Comparison of ENCODE assay signal across 1 cellular context in the genomic region with DNA sequence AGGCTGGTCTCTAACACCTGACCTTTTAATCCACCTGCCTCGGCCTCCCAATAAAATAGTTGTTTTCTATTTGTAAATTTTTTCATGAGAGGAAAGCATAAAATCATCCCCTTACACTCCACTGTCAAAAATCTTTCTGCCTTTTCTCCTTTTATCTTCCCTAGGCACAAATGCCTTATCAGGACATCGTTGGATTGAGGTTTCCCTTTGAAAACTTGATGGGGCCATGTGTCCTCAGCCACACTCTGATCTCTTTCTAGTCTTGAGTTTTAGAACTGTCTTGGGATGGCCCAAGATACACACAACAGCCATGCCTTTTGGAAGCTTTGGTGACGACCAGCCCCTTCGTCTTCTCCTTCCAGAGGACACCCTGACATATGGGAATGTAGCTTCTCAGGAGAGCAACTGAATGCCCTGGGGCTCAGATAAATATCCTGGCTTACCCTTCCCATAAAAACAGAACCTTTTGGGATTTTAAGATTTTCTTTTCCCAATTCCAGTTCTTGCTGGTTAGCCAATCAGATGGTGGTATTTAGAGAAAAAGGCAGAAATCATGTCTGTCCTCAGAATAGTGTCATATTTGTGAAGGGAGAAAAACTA.
TF ChIP-seq lines count a peak whose summit lies in the region.

No MANE protein-coding gene starts in this region.

TF ChIP-seq in K562, 482 proteins besides CTCF, POLR2A, EP300 and RAD21 (continued from another document):
- TF ChIP-seq ZNF449 (CRISPR knock-in tag; IDR thresholded peaks at IDR 0.05) (no peak), NFXL1 (CRISPR knock-in tag; IDR thresholded peaks at IDR 0.05) (no peak), PCBP1 (IDR thresholded peaks at IDR 0.05; ENCODE audit: low read depth, low read length, poor library complexity, severe bottlenecking) (no peak), DACH1 (IDR thresholded peaks at IDR 0.05; ENCODE audit: partially characterized antibody) (no peak), FOXA1 (IDR thresholded peaks at IDR 0.05; ENCODE audit: borderline replicate concordance) (no peak), ZNF224 (CRISPR knock-in tag; IDR thresholded peaks at IDR 0.05) (no peak), ZNF764 (CRISPR knock-in tag; IDR thresholded peaks at IDR 0.05; ENCODE audit: low read depth) (no peak), ZNF592 (IDR thresholded peaks at IDR 0.05) (peak; percentile 50; the same call in 1 of the 2 replicates), RBBP5 (IDR thresholded peaks at IDR 0.05; ENCODE audit: borderline replicate concordance, insufficient read depth, low read length, poor library complexity, severe bottlenecking) (peak; percentile 27), NEUROD1 (IDR thresholded peaks at IDR 0.05; ENCODE audit: borderline replicate concordance, low read depth, low read length, partially characterized antibody) (no peak), GATAD2A (IDR thresholded peaks at IDR 0.05) (no peak), ZNF175 (CRISPR knock-in tag; IDR thresholded peaks at IDR 0.05; ENCODE audit: low read depth) (no peak), SREBF1 (IDR thresholded peaks at IDR 0.05; ENCODE audit: borderline replicate concordance, low read depth, low read length) (no peak), ZBTB11 (CRISPR knock-in tag; IDR thresholded peaks at IDR 0.05) (no peak), NR0B1 (IDR thresholded peaks at IDR 0.05; ENCODE audit: partially characterized antibody) (no peak), MTA1 (IDR thresholded peaks at IDR 0.05; ENCODE audit: borderline replicate concordance) (no peak), JUND (IDR thresholded peaks at IDR 0.05; ENCODE audit: borderline replicate concordance, low read depth, low read length) (peak; percentile 35; the same call in 1 of the 2 replicates), JUND (tag; IDR thresholded peaks at IDR 0.05; ENCODE audit: borderline replicate concordance, low read depth, low read length) (no peak; the same call in 2 of the 3 replicates), ZNF217 (CRISPR knock-in tag; IDR thresholded peaks at IDR 0.05) (no peak), U2AF1 (optimal IDR thresholded peaks at IDR 0.05; ENCODE audit: low read depth, low read length) (no peak), CBX2 (IDR thresholded peaks at IDR 0.05; ENCODE audit: insufficient read depth, low read length, poor library complexity, severe bottlenecking) (no peak), PREB (CRISPR knock-in tag; IDR thresholded peaks at IDR 0.05) (no peak), RNF2 (IDR thresholded peaks at IDR 0.05) (peak; percentile 48; the same call in 1 of the 2 replicates), KAT8 (IDR thresholded peaks at IDR 0.05; ENCODE audit: low read depth) (no peak), ARNT (IDR thresholded peaks at IDR 0.05) (no peak), YBX1 (IDR thresholded peaks at IDR 0.05) (no peak), RB1 (IDR thresholded peaks at IDR 0.05; ENCODE audit: low read depth) (no peak), ZNF436 (CRISPR knock-in tag; IDR thresholded peaks at IDR 0.05) (no peak), FOXM1 (IDR thresholded peaks at IDR 0.05; ENCODE audit: low read depth) (no peak), FOXM1 (CRISPR knock-in tag; IDR thresholded peaks at IDR 0.05; ENCODE audit: low read depth) (no peak), ARID1B (IDR thresholded peaks at IDR 0.05) (peak; percentile 78), TAF1 (IDR thresholded peaks at IDR 0.05; ENCODE audit: control insufficient read depth, extremely low read depth, insufficient read depth, low read length, severe bottlenecking) (no peak), SRSF9 (IDR thresholded peaks at IDR 0.05; ENCODE audit: borderline replicate concordance, low read depth, low read length) (no peak)
- TF ChIP-seq, protein P1, sequence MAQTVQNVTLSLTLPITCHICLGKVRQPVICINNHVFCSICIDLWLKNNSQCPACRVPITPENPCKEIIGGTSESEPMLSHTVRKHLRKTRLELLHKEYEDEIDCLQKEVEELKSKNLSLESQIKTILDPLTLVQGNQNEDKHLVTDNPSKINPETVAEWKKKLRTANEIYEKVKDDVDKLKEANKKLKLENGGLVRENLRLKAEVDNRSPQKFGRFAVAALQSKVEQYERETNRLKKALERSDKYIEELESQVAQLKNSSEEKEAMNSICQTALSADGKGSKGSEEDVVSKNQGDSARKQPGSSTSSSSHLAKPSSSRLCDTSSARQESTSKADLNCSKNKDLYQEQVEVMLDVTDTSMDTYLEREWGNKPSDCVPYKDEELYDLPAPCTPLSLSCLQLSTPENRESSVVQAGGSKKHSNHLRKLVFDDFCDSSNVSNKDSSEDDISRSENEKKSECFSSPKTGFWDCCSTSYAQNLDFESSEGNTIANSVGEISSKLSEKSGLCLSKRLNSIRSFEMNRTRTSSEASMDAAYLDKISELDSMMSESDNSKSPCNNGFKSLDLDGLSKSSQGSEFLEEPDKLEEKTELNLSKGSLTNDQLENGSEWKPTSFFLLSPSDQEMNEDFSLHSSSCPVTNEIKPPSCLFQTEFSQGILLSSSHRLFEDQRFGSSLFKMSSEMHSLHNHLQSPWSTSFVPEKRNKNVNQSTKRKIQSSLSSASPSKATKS (CRISPR knock-in tag; IDR thresholded peaks at IDR 0.05): no peak
- TF ChIP-seq, protein P2, sequence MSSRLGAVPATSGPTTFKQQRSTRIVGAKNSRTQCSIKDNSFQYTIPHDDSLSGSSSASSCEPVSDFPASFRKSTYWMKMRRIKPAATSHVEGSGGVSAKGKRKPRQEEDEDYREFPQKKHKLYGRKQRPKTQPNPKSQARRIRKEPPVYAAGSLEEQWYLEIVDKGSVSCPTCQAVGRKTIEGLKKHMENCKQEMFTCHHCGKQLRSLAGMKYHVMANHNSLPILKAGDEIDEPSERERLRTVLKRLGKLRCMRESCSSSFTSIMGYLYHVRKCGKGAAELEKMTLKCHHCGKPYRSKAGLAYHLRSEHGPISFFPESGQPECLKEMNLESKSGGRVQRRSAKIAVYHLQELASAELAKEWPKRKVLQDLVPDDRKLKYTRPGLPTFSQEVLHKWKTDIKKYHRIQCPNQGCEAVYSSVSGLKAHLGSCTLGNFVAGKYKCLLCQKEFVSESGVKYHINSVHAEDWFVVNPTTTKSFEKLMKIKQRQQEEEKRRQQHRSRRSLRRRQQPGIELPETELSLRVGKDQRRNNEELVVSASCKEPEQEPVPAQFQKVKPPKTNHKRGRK (tag; IDR thresholded peaks at IDR 0.05): no peak
